ENCODE assay signal across 1 cellular context in genomic region chr16:66932076-66932475, GRCh38.
TF ChIP-seq lines count a peak whose summit lies in the region.

No MANE protein-coding gene starts in this region.

TF ChIP-seq in H1, 55 proteins besides CTCF, POLR2A, EP300 and RAD21:
- no peak for TF ChIP-seq RBBP5 (IDR thresholded peaks at IDR 0.05; ENCODE audit: borderline replicate concordance, low read depth, low read length)
- no peak for TF ChIP-seq CEBPB (IDR thresholded peaks at IDR 0.05; ENCODE audit: low read depth, low read length)
- no peak for TF ChIP-seq SP1 (IDR thresholded peaks at IDR 0.05; ENCODE audit: low read depth, low read length)
- no peak for TF ChIP-seq MAFK (IDR thresholded peaks at IDR 0.05; ENCODE audit: low read depth, low read length)
- TF ChIP-seq SIX5 (IDR thresholded peaks at IDR 0.05; ENCODE audit: low read depth, low read length): no peak
- no peak for TF ChIP-seq USF2 (IDR thresholded peaks at IDR 0.05; ENCODE audit: low read length)
